1 cellular context compared by ENCODE assay signal in genomic region chr5:133700251-133700650, GRCh38.
TF ChIP-seq lines count a peak whose summit lies in the region.

No MANE protein-coding gene starts in this region.

TF ChIP-seq in HepG2, 621 proteins besides CTCF, POLR2A, EP300 and RAD21 (continued from another document):
- no peak for TF ChIP-seq ARNTL (CRISPR knock-in tag; IDR thresholded peaks at IDR 0.05)
- TF ChIP-seq XRCC5 (optimal IDR thresholded peaks at IDR 0.05; ENCODE audit: low read length): no peak
- no peak for TF ChIP-seq NFAT5 (CRISPR knock-in tag; IDR thresholded peaks at IDR 0.05)
- TF ChIP-seq ZC3H4 (CRISPR knock-in tag; IDR thresholded peaks at IDR 0.05; ENCODE audit: borderline replicate concordance): no peak
- TF ChIP-seq ZBTB25 (CRISPR knock-in tag; IDR thresholded peaks at IDR 0.05): no peak
- no peak for TF ChIP-seq TFDP2 (CRISPR knock-in tag; IDR thresholded peaks at IDR 0.05)
- TF ChIP-seq AKNA (CRISPR knock-in tag; IDR thresholded peaks at IDR 0.05; ENCODE audit: borderline replicate concordance): no peak
- no peak for TF ChIP-seq ZNF484 (CRISPR knock-in tag; IDR thresholded peaks at IDR 0.05; ENCODE audit: borderline replicate concordance, low read depth)
- TF ChIP-seq ATF7 (IDR thresholded peaks at IDR 0.05): no peak
- no peak for TF ChIP-seq ATF7 (CRISPR knock-in tag; IDR thresholded peaks at IDR 0.05)
- TF ChIP-seq ZNF550 (CRISPR knock-in tag; IDR thresholded peaks at IDR 0.05; ENCODE audit: borderline replicate concordance): no peak
